In the genomic region with DNA sequence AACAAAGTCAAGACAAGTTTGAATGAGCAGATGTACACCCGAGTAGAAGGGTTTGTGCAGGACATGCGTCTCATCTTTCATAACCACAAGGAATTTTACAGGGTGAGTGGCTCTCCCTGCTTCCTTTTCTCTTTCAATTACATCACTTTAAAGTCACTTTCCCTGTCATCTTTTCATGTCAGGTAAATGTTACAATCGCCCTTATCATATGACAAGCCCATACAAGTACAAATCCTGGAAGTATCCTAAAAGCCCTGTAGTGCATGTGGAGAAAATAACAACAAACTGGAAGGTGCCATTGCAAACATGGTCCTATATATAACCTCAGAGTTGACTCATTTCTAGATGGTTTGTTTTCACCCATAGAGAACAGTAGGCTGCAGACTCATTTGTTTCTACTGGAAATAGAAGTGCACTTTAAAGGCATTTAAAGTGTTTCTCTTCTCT, we compare ENCODE assay signal across 10 cellular contexts.
DNase-seq lines count a peak whose midpoint lies in the region; ATAC-seq and TF ChIP-seq lines count a peak whose summit lies in the region.
"Had no signal": no experiment of that assay in that cellular context is flagged by ENCODE, and none has a peak within 500 bp of the region (broad histone marks: within the 10 kb centered on the region; RNA-seq: fewer than 3 reads in every experiment).

No MANE protein-coding gene starts in this region.

- H3K9me2 ChIP-seq in OCI-LY7 (ENCODE audit: insufficient read depth, low read length): no peaks in the 10 kb centered on the region

- H3K36me3 ChIP-seq in RWPE2 (ENCODE audit: low read depth) (peaks cover 7% of the 10 kb centered on the region; the same call in 1 of the 2 replicates), OCI-LY7 (ENCODE audit: insufficient read depth, low read length) (no peaks in the 10 kb centered on the region)

- H3K4me1 Mint-ChIP-seq in activated naive CD4-positive, alpha-beta T cell treated with anti-CD3 and anti-CD28 coated beads, Interleukin-2, amount 10 ng/mL, durations not matched to agents 7 days and 5 days: peaks cover 6% of the 10 kb centered on the region

- no peak overlapping the region for H3K4me3 Mint-ChIP-seq in activated naive CD4-positive, alpha-beta T cell treated with anti-CD3 and anti-CD28 coated beads, Interleukin-2, amount 10 ng/mL, durations not matched to agents 7 days and 5 days
- H3K4me3 Mint-ChIP-seq: natural killer cell treated with Interleukin-12 subunit alpha and Interleukin-12 subunit beta and Interleukin-15 and Interleukin-18, amount 100 ng/mL, for 72 hours had no signal

- peaks cover 20% of the 10 kb centered on the region for H3K9me3 Mint-ChIP-seq in activated naive CD4-positive, alpha-beta T cell treated with anti-CD3 and anti-CD28 coated beads, Interleukin-2, amount 10 ng/mL, durations not matched to agents 7 days and 5 days

- H3K27ac ChIP-seq in RWPE2 (ENCODE audit: poor library complexity, severe bottlenecking) (no peak overlapping the region), OCI-LY7 (ENCODE audit: low read depth, low read length, poor library complexity, severe bottlenecking) (no peak overlapping the region)

- H2AFZ ChIP-seq in OCI-LY7 (ENCODE audit: low read length): no peak overlapping the region

- ATAC-seq in GM19351 (IDR thresholded peaks at IDR 0.05; ENCODE audit: unreplicated experiment) (peak; percentile 76), HG03045 (IDR thresholded peaks at IDR 0.05; ENCODE audit: unreplicated experiment) (peak; percentile 51), RWPE2 (ENCODE audit: low read depth) (peak; percentile 65)

- H3K36me3 Mint-ChIP-seq in activated naive CD4-positive, alpha-beta T cell treated with anti-CD3 and anti-CD28 coated beads, Interleukin-2, amount 10 ng/mL, durations not matched to agents 7 days and 5 days: peaks cover 74% of the 10 kb centered on the region

- H3K9me3 ChIP-seq in RWPE2 (ENCODE audit: severe bottlenecking) (no peaks in the 10 kb centered on the region), OCI-LY7 (ENCODE audit: low read length) (no peaks in the 10 kb centered on the region)

- H3K27ac Mint-ChIP-seq in activated naive CD4-positive, alpha-beta T cell treated with anti-CD3 and anti-CD28 coated beads, Interleukin-2, amount 10 ng/mL, durations not matched to agents 7 days and 5 days: no peak overlapping the region

- peaks cover 6% of the 10 kb centered on the region for H3K4me1 ChIP-seq in RWPE2 (ENCODE audit: insufficient read depth, poor library complexity, severe bottlenecking)
- peaks cover 10% of the 10 kb centered on the region for H3K4me1 ChIP-seq in OCI-LY7 (ENCODE audit: insufficient read depth, low read length, poor library complexity, severe bottlenecking)

- intact Hi-C loops in OCI-LY7 (cut with micrococcal nuclease; ENCODE audit: unreplicated experiment): no loop called here

- no peaks in the 10 kb centered on the region for H3K27me3 Mint-ChIP-seq in activated naive CD4-positive, alpha-beta T cell treated with anti-CD3 and anti-CD28 coated beads, Interleukin-2, amount 10 ng/mL, durations not matched to agents 7 days and 5 days
- H3K27me3 Mint-ChIP-seq: natural killer cell treated with Interleukin-12 subunit alpha and Interleukin-12 subunit beta and Interleukin-15 and Interleukin-18, amount 100 ng/mL, for 72 hours had no signal

- DNase-seq in ELR (ENCODE audit: low read depth): peak; percentile 30
- DNase-seq in RWPE2 (ENCODE audit: low spot score): no peak
- no peak for DNase-seq in COLO829 (ENCODE audit: low spot score)
- no peak for DNase-seq in NCI-H774 (lab: John Stamatoyannopoulos, UW)
- no peak for DNase-seq in activated naive CD4-positive, alpha-beta T cell treated with anti-CD3 and anti-CD28 coated beads, Interleukin-2, amount 10 ng/mL, durations not matched to agents 7 days and 5 days
- DNase-seq in OCI-LY7 (ENCODE audit: low spot score): no peak
- DNase-seq: NCI-H1417 had no signal

- POLR2A ChIA-PET in OCI-LY7 (lab: Charles Lee): interaction anchor here (0.6 to 1.5 kb wide), 3 partner anchors 10 to 545 kb away, joined by 3 to 5 read pairs (median 3); no protein-coding TSS in a partner anchor

- CTCF ChIA-PET in activated naive CD4-positive, alpha-beta T cell treated with anti-CD3 and anti-CD28 coated beads, Interleukin-2, amount 10 ng/mL, durations not matched to agents 7 days and 5 days (lab: Charles Lee): no interaction called here
- CTCF ChIA-PET in OCI-LY7 (lab: Charles Lee; ENCODE audit: unreplicated experiment): no interaction called here

- no peak overlapping the region for H3K4me2 ChIP-seq in OCI-LY7 (ENCODE audit: low read length)

- TF ChIP-seq CTCF in RWPE2 (IDR thresholded peaks at IDR 0.05; ENCODE audit: poor library complexity, severe bottlenecking) (no peak), OCI-LY7 (conservative IDR thresholded peaks at IDR 0.05; ENCODE audit: low read length) (no peak)

- no TSS peak for BruUV-seq in OCI-LY7 (replicated peaks; lab: Mats Ljungman, UMichigan)

- H3K79me2 ChIP-seq in OCI-LY7 (ENCODE audit: insufficient read depth, low read depth, low read length): no peaks in the 10 kb centered on the region

- H3K27me3 ChIP-seq in RWPE2 (ENCODE audit: insufficient read depth, poor library complexity, severe bottlenecking): no peaks in the 10 kb centered on the region

- H4K20me1 ChIP-seq in OCI-LY7 (ENCODE audit: insufficient read depth, low read length): no peaks in the 10 kb centered on the region

- H3K4me3 ChIP-seq in RWPE2 (ENCODE audit: severe bottlenecking): no peak overlapping the region
- H3K4me3 ChIP-seq in OCI-LY7 (ENCODE audit: low read depth, low read length, poor library complexity, severe bottlenecking): no peak overlapping the region
